ENCODE assay signal across 18 cellular contexts in the genomic region with DNA sequence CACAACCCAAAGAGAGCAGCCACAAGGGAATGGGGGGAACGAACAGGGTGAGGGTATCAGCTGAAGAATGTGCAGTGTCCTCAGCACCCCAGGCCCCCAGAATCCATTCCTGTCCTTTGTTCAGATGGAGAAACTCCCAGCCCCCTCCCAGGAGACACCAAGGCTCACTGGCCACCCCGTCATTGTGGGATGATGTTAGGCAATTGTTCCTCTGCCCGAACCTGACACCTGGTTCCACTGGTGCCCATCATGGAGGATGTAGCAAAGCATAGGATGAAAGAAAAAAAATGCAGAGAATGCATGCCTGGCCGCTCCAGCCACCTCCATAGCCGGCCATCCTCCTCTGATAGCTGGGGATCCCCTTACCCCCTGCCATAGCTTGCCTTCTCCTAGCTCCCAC.
DNase-seq lines count a peak whose midpoint lies in the region; ATAC-seq and TF ChIP-seq lines count a peak whose summit lies in the region.
"Had no signal": no experiment of that assay in that cellular context is flagged by ENCODE, and none has a peak within 500 bp of the region (broad histone marks: within the 10 kb centered on the region; RNA-seq: fewer than 3 reads in every experiment).

No MANE protein-coding gene starts in this region.

- POLR2A ChIA-PET in GM10248 (lab: Yijun Ruan, JAX), result no interaction called here

- DNase-seq in GM10248 (ENCODE audit: extremely low spot score), result peak; percentile 5
- peak; percentile 59 for DNase-seq in coronary artery (ENCODE audit: low spot score)
- peak; percentile 18 for DNase-seq in islet precursor cell
- DNase-seq in osteocyte (ENCODE audit: extremely low spot score, unreplicated experiment), result peak; percentile 76
- no peak for DNase-seq in brain microvascular endothelial cell
- no peak for DNase-seq in NCI-H446 treated with DMSO at 0.1 percent for 48 hours (lab: John Stamatoyannopoulos, UW)
- DNase-seq: Calu3; CD8-positive, alpha-beta T cell; DMS79 treated with DMSO at 0.1 percent for 48 hours; GF-D8; GOT3; H7; HFFc6 had no signal

- H3K27me3 Mint-ChIP-seq in osteocyte (ENCODE audit: unreplicated experiment), result no peaks in the 10 kb centered on the region

- no peaks in the 10 kb centered on the region for H3K27me3 ChIP-seq in brain microvascular endothelial cell (replicated peaks)
- H3K27me3 ChIP-seq: BLaER1 treated with 17β-estradiol and CSF1 and Interleukin-3, amounts not matched to agents 10 nM and 100 nM had no signal

- H3K4me1 Mint-ChIP-seq in osteocyte (ENCODE audit: unreplicated experiment), result no peaks in the 10 kb centered on the region
- H3K4me1 Mint-ChIP-seq: B cell had no signal

- TF ChIP-seq CTCF in GM10248 (IDR thresholded peaks at IDR 0.05; ENCODE audit: control extremely low read depth, extremely low read depth, low read depth, missing control alignments), result no peak
- TF ChIP-seq CTCF in coronary artery (IDR thresholded peaks at IDR 0.05), result no peak
- no peak for TF ChIP-seq CTCF in osteocyte (IDR thresholded peaks at IDR 0.05)
- TF ChIP-seq CTCF in brain microvascular endothelial cell (IDR thresholded peaks at IDR 0.05; ENCODE audit: low read depth, low read length, missing control alignments), result no peak

- no peaks in the 10 kb centered on the region for H3K36me3 ChIP-seq in brain microvascular endothelial cell (replicated peaks)
- H3K36me3 ChIP-seq: BLaER1 treated with 17β-estradiol and CSF1 and Interleukin-3, amounts not matched to agents 10 nM and 100 nM had no signal

- in situ Hi-C loops in brain microvascular endothelial cell (cut with HindIII; ENCODE audit: low pct_ligation_motif_present, low sequenced_read_pairs), result no loop called here

- CTCF ChIA-PET in GM10248 (lab: Yijun Ruan, JAX), result no interaction called here

- no peak overlapping the region for H3K27ac ChIP-seq in coronary artery
- H3K27ac ChIP-seq in brain microvascular endothelial cell, result no peak overlapping the region
- H3K27ac ChIP-seq: BLaER1 treated with 17β-estradiol and CSF1 and Interleukin-3, amounts not matched to agents 10 nM and 100 nM had no signal

- H3K4me3 ChIP-seq in coronary artery, result no peak overlapping the region
- H3K4me3 ChIP-seq in brain microvascular endothelial cell (ENCODE audit: low read depth, low read length), result no peak overlapping the region
- H3K4me3 ChIP-seq: BLaER1 treated with 17β-estradiol and CSF1 and Interleukin-3, amounts not matched to agents 10 nM and 100 nM; GM12878 had no signal

- ATAC-seq in HG03457 (IDR thresholded peaks at IDR 0.05; ENCODE audit: unreplicated experiment), result no peak
- ATAC-seq: CD8-positive, alpha-beta T cell; GM12878; HCT116 had no signal

- peaks cover 6% of the 10 kb centered on the region for H3K9me3 Mint-ChIP-seq in osteocyte (ENCODE audit: unreplicated experiment)
- H3K9me3 Mint-ChIP-seq: CD8-positive, alpha-beta T cell; HFFc6 had no signal

- H3K27ac Mint-ChIP-seq in osteocyte (ENCODE audit: unreplicated experiment), result no peak overlapping the region
- H3K27ac Mint-ChIP-seq: B cell; CD8-positive, alpha-beta T cell; HFFc6 had no signal

- no peaks in the 10 kb centered on the region for H3K36me3 Mint-ChIP-seq in osteocyte (ENCODE audit: unreplicated experiment)
- H3K36me3 Mint-ChIP-seq: CD8-positive, alpha-beta T cell had no signal

- no peak overlapping the region for H3K4me3 Mint-ChIP-seq in osteocyte (ENCODE audit: unreplicated experiment)
- H3K4me3 Mint-ChIP-seq: B cell; CD8-positive, alpha-beta T cell; HFFc6 had no signal

Comparison
In these comparisons a context has a peak if more than half of its experiments do, and no peak if none do; other contexts are left out.
1. DNase-seq: peak in GM10248 (single experiment), coronary artery (single experiment), islet precursor cell (single experiment) and osteocyte (single experiment); none in brain microvascular endothelial cell (single experiment) and NCI-H446 treated with DMSO at 0.1 percent for 48 hours (single experiment).